ENCODE assay signal across 1 cellular context in genomic region chr21:29481641-29482040, GRCh38.
TF ChIP-seq lines count a peak whose summit lies in the region.

No MANE protein-coding gene starts in this region.

TF ChIP-seq in HepG2, 621 proteins besides CTCF, POLR2A, EP300 and RAD21 (continued from another document):
- no peak for TF ChIP-seq ZNF503 (CRISPR knock-in tag; IDR thresholded peaks at IDR 0.05)
- TF ChIP-seq ZKSCAN8 (CRISPR knock-in tag; IDR thresholded peaks at IDR 0.05; ENCODE audit: borderline replicate concordance): no peak
- no peak for TF ChIP-seq PBX2 (CRISPR knock-in tag; IDR thresholded peaks at IDR 0.05)
- no peak for TF ChIP-seq ATF5 (CRISPR knock-in tag; IDR thresholded peaks at IDR 0.05; ENCODE audit: low read depth)
- TF ChIP-seq RBM22 (optimal IDR thresholded peaks at IDR 0.05; ENCODE audit: low read length): no peak
- TF ChIP-seq FOSL2 (CRISPR knock-in tag; IDR thresholded peaks at IDR 0.05): no peak
- TF ChIP-seq JUND (CRISPR knock-in tag; IDR thresholded peaks at IDR 0.05): no peak
- no peak for TF ChIP-seq NCOR1 (IDR thresholded peaks at IDR 0.05; ENCODE audit: borderline replicate concordance, low read length)
- TF ChIP-seq RFXANK (CRISPR knock-in tag; IDR thresholded peaks at IDR 0.05): no peak
- no peak for TF ChIP-seq YY1 (IDR thresholded peaks at IDR 0.05; ENCODE audit: insufficient read depth, insufficient replicate concordance, low read depth, low read length)
- no peak for TF ChIP-seq ZSCAN25 (CRISPR knock-in tag; IDR thresholded peaks at IDR 0.05)
